In genomic region chr10:95260909-95261552, GRCh38 we compare ENCODE assay signal across 12 cellular contexts. TPM values are rescaled to one million over a fixed set of nuclear protein-coding genes. Genes with fewer than 3 reads are reported as not detected.
DNase-seq lines count a peak whose midpoint lies in the region; ATAC-seq and TF ChIP-seq lines count a peak whose summit lies in the region.
"Had no signal": no experiment of that assay in that cellular context is flagged by ENCODE, and none has a peak within 500 bp of the region (broad histone marks: within the 10 kb centered on the region; RNA-seq: fewer than 3 reads in every experiment).

No MANE protein-coding gene starts in this region.

- H3K27ac ChIP-seq in H9 (ENCODE audit: insufficient read length, low read depth, low read length) (no peak overlapping the region), right cardiac atrium (ENCODE audit: low read length) (peak overlapping the region; percentile 54)

- H3K4me3 ChIP-seq in right cardiac atrium (ENCODE audit: low read length) (no peak overlapping the region), skeletal muscle satellite cell (ENCODE audit: low read length) (peak overlapping the region; percentile 48), mucosa of descending colon (no peak overlapping the region)

- TF ChIP-seq CTCF in H9 (conservative IDR thresholded peaks at IDR 0.05) (no peak), WTC11 (IDR thresholded peaks at IDR 0.05) (no peak), mucosa of descending colon (IDR thresholded peaks at IDR 0.05) (no peak)

- no peak overlapping the region for H2AFZ ChIP-seq in H9 (ENCODE audit: low read length)

- no peak overlapping the region for H2BK12ac ChIP-seq in H9 (ENCODE audit: insufficient read length, low read depth, low read length)

- H3K27me3 ChIP-seq in H9 (ENCODE audit: insufficient read depth, low read length) (no peaks in the 10 kb centered on the region), right cardiac atrium (ENCODE audit: control insufficient read depth, insufficient read depth) (no peaks in the 10 kb centered on the region), skeletal muscle satellite cell (ENCODE audit: control insufficient read depth, insufficient read depth, low read length) (no peaks in the 10 kb centered on the region)

- H2BK20ac ChIP-seq in H9 (ENCODE audit: low read depth, low read length, poor library complexity, severe bottlenecking): no peak overlapping the region

- no peak overlapping the region for H3K14ac ChIP-seq in H9 (ENCODE audit: insufficient read depth, low read length)

- POLR2A ChIA-PET in WTC11 (lab: Charles Lee): no interaction called here

- no peaks in the 10 kb centered on the region for H4K20me1 ChIP-seq in H9 (ENCODE audit: control insufficient read depth, insufficient read depth, insufficient read length)

- peaks cover 10% of the 10 kb centered on the region for H3K4me1 ChIP-seq in H9 (ENCODE audit: insufficient read depth, low read length)
- peaks cover 24% of the 10 kb centered on the region for H3K4me1 ChIP-seq in right cardiac atrium (ENCODE audit: control insufficient read depth, insufficient read depth, low read length)
- H3K4me1 ChIP-seq in skeletal muscle satellite cell (ENCODE audit: control insufficient read depth, insufficient read depth, low read length): peaks cover 16% of the 10 kb centered on the region
- H3K4me1 ChIP-seq in mucosa of descending colon (ENCODE audit: low read depth): peaks cover 9% of the 10 kb centered on the region

- no peaks in the 10 kb centered on the region for H3K36me3 ChIP-seq in skeletal muscle satellite cell (ENCODE audit: insufficient read depth, low read length)
- no peaks in the 10 kb centered on the region for H3K36me3 ChIP-seq in mucosa of descending colon (ENCODE audit: low read depth)

- no peak overlapping the region for H2BK15ac ChIP-seq in H9 (ENCODE audit: low read depth, low read length)

- no peaks in the 10 kb centered on the region for H3K79me2 ChIP-seq in H9 (ENCODE audit: insufficient read depth, low read length)

- H4K8ac ChIP-seq in H9 (replicated peaks; ENCODE audit: insufficient read length, low read depth, low read length): no peak overlapping the region

- H3K27ac Mint-ChIP-seq in H9: peak overlapping the region; percentile 62 to 89 (median 65); a peak in 4 of 7 replicates
- peak overlapping the region; percentile 73; the same call in 1 of the 2 replicates for H3K27ac Mint-ChIP-seq in WTC11
- H3K27ac Mint-ChIP-seq: stimulated activated naive CD8-positive, alpha-beta T cell treated with anti-CD3 and anti-CD28 coated beads, Interleukin-15, Interleukin-2, amounts not matched to agents 100 ng/mL and 50 ng/mL, for 24 hours had no signal

- intact Hi-C loops in right cardiac atrium (cut with DNase I): no loop called here
- intact Hi-C loops in mucosa of descending colon (cut with DNase I, micrococcal nuclease): no loop called here

- H3K56ac ChIP-seq in H9 (ENCODE audit: insufficient read length, low read depth, low read length): no peak overlapping the region

- no CpG with 5 or more reads among the region's 4 CpGs for WGBS in H9 (ENCODE audit: extremely low coverage, insufficient read length, low lambda C conversion rate)
- 74% methylated on average over 4 of the region's 4 CpGs for WGBS in right cardiac atrium

- H3K9me3 Mint-ChIP-seq in H9: peaks cover 10 to 15% of the 10 kb centered on the region in 2 experiments
- H3K9me3 Mint-ChIP-seq in WTC11: peaks cover 18% of the 10 kb centered on the region

- H4K91ac ChIP-seq in H9 (ENCODE audit: insufficient read length, low read depth, low read length): no peak overlapping the region

- no peaks in the 10 kb centered on the region for H3K27me3 Mint-ChIP-seq in H9 (ENCODE audit: low read depth)
- no peaks in the 10 kb centered on the region for H3K27me3 Mint-ChIP-seq in WTC11 (ENCODE audit: low read depth)

- no peak overlapping the region for H3K18ac ChIP-seq in H9 (ENCODE audit: insufficient read length, low read depth, low read length)

- ATAC-seq in WTC11: no peak
- ATAC-seq in right cardiac atrium: no peak
- ATAC-seq in mucosa of descending colon: no peak
- ATAC-seq in HG03045 (IDR thresholded peaks at IDR 0.05; ENCODE audit: unreplicated experiment): no peak

- H3K4me2 ChIP-seq in H9 (ENCODE audit: insufficient read depth, insufficient read length, low read length) (no peak overlapping the region), skeletal muscle satellite cell (ENCODE audit: low read length) (peak overlapping the region; percentile 72)

- CTCF ChIA-PET in WTC11 (lab: Charles Lee): interaction anchor here (1.1 kb wide), 1 partner anchor 15 kb away, joined by 3 read pairs; no protein-coding TSS in a partner anchor

- peaks cover 35 to 43% of the 10 kb centered on the region in 2 experiments for H3K4me1 Mint-ChIP-seq in H9
- H3K4me1 Mint-ChIP-seq in WTC11: peaks cover 53% of the 10 kb centered on the region

- H4K5ac ChIP-seq in H9 (ENCODE audit: insufficient read length, low read depth, low read length): no peak overlapping the region

- H2BK5ac ChIP-seq in H9 (ENCODE audit: insufficient read length, low read length): no peak overlapping the region

- no peak overlapping the region for H3K9ac ChIP-seq in H9 (ENCODE audit: extremely low read depth, insufficient read length, low read length)
- H3K9ac ChIP-seq in skeletal muscle satellite cell (ENCODE audit: low read depth, low read length): peak overlapping the region; percentile 66

- H3K36me3 Mint-ChIP-seq in H9 (ENCODE audit: insufficient read depth in 1 of 3, low read depth in 3 of 3): peaks cover 29 to 70% (median 60%) of the 10 kb centered on the region in 3 experiments
- peaks cover 73% of the 10 kb centered on the region for H3K36me3 Mint-ChIP-seq in WTC11

- H3K9me3 ChIP-seq in H9 (ENCODE audit: control insufficient read depth, low read depth, low read length): no peaks in the 10 kb centered on the region
- H3K9me3 ChIP-seq in right cardiac atrium (ENCODE audit: control insufficient read depth, low read length): no peaks in the 10 kb centered on the region
- H3K9me3 ChIP-seq in skeletal muscle satellite cell (replicated peaks; ENCODE audit: low read length): no peaks in the 10 kb centered on the region
- H3K9me3 ChIP-seq in mucosa of descending colon: no peaks in the 10 kb centered on the region

- no peak overlapping the region for H3K23ac ChIP-seq in H9 (ENCODE audit: insufficient read length, low read depth, low read length)

- no peak overlapping the region for H2AK5ac ChIP-seq in H9 (ENCODE audit: insufficient read length, low read length)

- H2BK120ac ChIP-seq in H9 (ENCODE audit: low read depth, low read length, poor library complexity, severe bottlenecking): no peak overlapping the region

- H3K4ac ChIP-seq in H9 (ENCODE audit: low read depth, low read length): no peak overlapping the region

- DNase-seq in H9: no peak
- DNase-seq in WTC11 (ENCODE audit: low spot score): no peak
- no peak for DNase-seq in right cardiac atrium
- DNase-seq in mucosa of descending colon: no peak
- DNase-seq in activated naive CD4-positive, alpha-beta T cell treated with Interleukin-2 at 50 U/mL for 16 hours: no peak
- DNase-seq in NCI-H1092 (lab: John Stamatoyannopoulos, UW): no peak
- DNase-seq: activated effector memory CD4-positive, alpha-beta T cell treated with Interleukin-2 at 50 U/mL for 16 hours; DMS153; NCI-H2029 had no signal

- H3K23me2 ChIP-seq in H9 (ENCODE audit: insufficient read length, low read depth, low read length, poor library complexity, severe bottlenecking): no peaks in the 10 kb centered on the region

- H3K4me3 Mint-ChIP-seq in H9 (no peak overlapping the region), WTC11 (no peak overlapping the region)
- H3K4me3 Mint-ChIP-seq: stimulated activated naive CD8-positive, alpha-beta T cell treated with anti-CD3 and anti-CD28 coated beads, Interleukin-15, Interleukin-2, amounts not matched to agents 100 ng/mL and 50 ng/mL, for 24 hours had no signal

- no peak overlapping the region for H3T11ph ChIP-seq in H9 (ENCODE audit: low read length)

- peaks cover 4% of the 10 kb centered on the region for H3K79me1 ChIP-seq in H9 (ENCODE audit: insufficient read depth, low read depth, low read length, poor library complexity, severe bottlenecking)

TF ChIP-seq in WTC11, 78 proteins besides CTCF, POLR2A, EP300 and RAD21 (continues in another document):
- TF ChIP-seq ZSCAN18 (CRISPR knock-in tag; IDR thresholded peaks at IDR 0.05): no peak
- TF ChIP-seq JUN (CRISPR knock-in tag; IDR thresholded peaks at IDR 0.05): no peak
- TF ChIP-seq ATF6 (CRISPR knock-in tag; IDR thresholded peaks at IDR 0.05): no peak
- no peak for TF ChIP-seq GRHL2 (CRISPR knock-in tag; IDR thresholded peaks at IDR 0.05; ENCODE audit: insufficient replicate concordance, severe bottlenecking)

RNA-seq across cellular contexts. Expression of gene PDLIM1, which starts 29.8 kb away (rescaled TPM):
- total RNA-seq in H9 (2021) (115 and 123 TPM in 2 replicates), WTC11 (2021) (223 to 226 TPM (median 226 TPM) in 3 replicates), right cardiac atrium (100 to 1,000 TPM; 159 to 227 (median 169) TPM), mucosa of descending colon (100 to 1,000 TPM; 177 to 434 (median 373) TPM)
- polyA plus RNA-seq in right cardiac atrium: 211 TPM
- total RNA-seq in skeletal muscle satellite cell (2012; rRNA removed): 11.7 and 14.0 TPM in 2 replicates
